In genomic region chr5:150175536-150175935, GRCh38 we compare ENCODE assay signal across 9 cellular contexts. TPM values are rescaled to one million over a fixed set of nuclear protein-coding genes. Genes with fewer than 3 reads are reported as not detected.
DNase-seq lines count a peak whose midpoint lies in the region; ATAC-seq and TF ChIP-seq lines count a peak whose summit lies in the region.
"Had no signal": no experiment of that assay in that cellular context is flagged by ENCODE, and none has a peak within 500 bp of the region (broad histone marks: within the 10 kb centered on the region; RNA-seq: fewer than 3 reads in every experiment).

No MANE protein-coding gene starts in this region.

- H3K36me3 Mint-ChIP-seq in osteocyte (ENCODE audit: unreplicated experiment): no peaks in the 10 kb centered on the region
- H3K36me3 Mint-ChIP-seq in naive thymus-derived CD8-positive, alpha-beta T cell: no peaks in the 10 kb centered on the region

- DNase-seq in cardiac fibroblast (ENCODE audit: low read depth in 2 of 2): peak; percentile 56 to 61
- no peak for DNase-seq in osteocyte (ENCODE audit: extremely low spot score, unreplicated experiment)
- DNase-seq in naive thymus-derived CD8-positive, alpha-beta T cell: no peak
- DNase-seq in foreskin melanocyte: no peak
- no peak for DNase-seq in NCI-H2227 treated with DMSO at 0.1 percent for 48 hours (lab: John Stamatoyannopoulos, UW)
- DNase-seq: activated B cell treated with CpG ODN at 0.5 μM for 24 hours had no signal

- no peak overlapping the region for H3K27ac Mint-ChIP-seq in osteocyte (ENCODE audit: unreplicated experiment)
- H3K27ac Mint-ChIP-seq in naive thymus-derived CD8-positive, alpha-beta T cell: no peak overlapping the region
- H3K27ac Mint-ChIP-seq: activated B cell treated with CpG ODN at 0.5 μM for 24 hours had no signal

- H3K27me3 Mint-ChIP-seq in osteocyte (ENCODE audit: unreplicated experiment): peaks cover under 1% of the 10 kb centered on the region
- peaks cover 9 to 45% (median 26%) of the 10 kb centered on the region in 5 donors for H3K27me3 Mint-ChIP-seq in naive thymus-derived CD8-positive, alpha-beta T cell

- H3K9me3 Mint-ChIP-seq in osteocyte (ENCODE audit: unreplicated experiment): no peaks in the 10 kb centered on the region
- H3K9me3 Mint-ChIP-seq in naive thymus-derived CD8-positive, alpha-beta T cell: no peaks in the 10 kb centered on the region
- H3K9me3 Mint-ChIP-seq: activated B cell treated with CpG ODN at 0.5 μM for 24 hours had no signal

- ATAC-seq in naive thymus-derived CD8-positive, alpha-beta T cell: no peak
- ATAC-seq in GM21447 (IDR thresholded peaks at IDR 0.05; ENCODE audit: unreplicated experiment): no peak

- no peak overlapping the region for H3K4me3 Mint-ChIP-seq in osteocyte (ENCODE audit: unreplicated experiment)
- H3K4me3 Mint-ChIP-seq in naive thymus-derived CD8-positive, alpha-beta T cell: no peak overlapping the region
- H3K4me3 Mint-ChIP-seq: activated B cell treated with CpG ODN at 0.5 μM for 24 hours had no signal

- POLR2A ChIA-PET in naive thymus-derived CD8-positive, alpha-beta T cell (lab: Charles Lee): no interaction called here

- peaks cover 14% of the 10 kb centered on the region for H3K4me1 Mint-ChIP-seq in osteocyte (ENCODE audit: unreplicated experiment)
- no peaks in the 10 kb centered on the region for H3K4me1 Mint-ChIP-seq in naive thymus-derived CD8-positive, alpha-beta T cell
- H3K4me1 Mint-ChIP-seq: activated B cell treated with CpG ODN at 0.5 μM for 24 hours had no signal

- TF ChIP-seq CTCF in GM12872 (IDR thresholded peaks at IDR 0.05; ENCODE audit: insufficient read depth, low read depth, low read length): peak; percentile 72
- TF ChIP-seq CTCF in LNCAP (IDR thresholded peaks at IDR 0.05): peak; percentile 27; the same call in 1 of the 2 replicates
- TF ChIP-seq CTCF in cardiac fibroblast (IDR thresholded peaks at IDR 0.05; ENCODE audit: low read depth, low read length): peak; percentile 73
- TF ChIP-seq CTCF in osteocyte (IDR thresholded peaks at IDR 0.05): peak; percentile 56

- no peak overlapping the region for H3K4me3 ChIP-seq in cardiac fibroblast (replicated peaks in 1 of 2; ENCODE audit: low read depth in 2 of 2, low read length in 2 of 2)

RNA-seq across cellular contexts. Expression of gene CDX1, which starts 9.0 kb away (rescaled TPM):
- total RNA-seq in osteocyte: 0.71 and 1.0 TPM in 2 replicates
- not detected for total RNA-seq in naive thymus-derived CD8-positive, alpha-beta T cell
- not detected for polyA plus RNA-seq in naive thymus-derived CD8-positive, alpha-beta T cell
- total RNA-seq: activated B cell treated with CpG ODN at 0.5 μM for 24 hours had no signal

RNA-seq across cellular contexts. Expression of gene SLC6A7, which starts 14.3 kb away (rescaled TPM):
- total RNA-seq in osteocyte: not detected in 2 replicates
- total RNA-seq in naive thymus-derived CD8-positive, alpha-beta T cell: not detected
- polyA plus RNA-seq in naive thymus-derived CD8-positive, alpha-beta T cell: not detected
- total RNA-seq: activated B cell treated with CpG ODN at 0.5 μM for 24 hours had no signal

RNA-seq across cellular contexts. Expression of gene PDGFRB, which starts 19.9 kb away (rescaled TPM):
- total RNA-seq in osteocyte: 1,093 and 1,131 TPM in 2 replicates
- total RNA-seq in naive thymus-derived CD8-positive, alpha-beta T cell: under 1 TPM; 0.47 to 0.49 TPM
- polyA plus RNA-seq in naive thymus-derived CD8-positive, alpha-beta T cell: under 1 TPM in 2 of 3 donors, not detected in 1; 0.31 to 0.57 TPM

Comparison
In these comparisons a context has a peak if more than half of its experiments do, and no peak if none do; other contexts are left out.
1. DNase-seq: peak in cardiac fibroblast (2 of 2); none in osteocyte (single experiment), naive thymus-derived CD8-positive, alpha-beta T cell (0 of 10), foreskin melanocyte (single experiment) and NCI-H2227 treated with DMSO at 0.1 percent for 48 hours (single experiment).
2. RNA of gene PDGFRB, which starts 19.9 kb away (total RNA-seq): 1,093 to 1,131 TPM in osteocyte; 0.47 to 0.49 TPM in naive thymus-derived CD8-positive, alpha-beta T cell; every median in the first group is over 100 times any median in the second.
3. Peak in every context shown above with its lines, with median percentiles within 50 percentile points of each other: CTCF ChIP-seq.